In the genomic region with DNA sequence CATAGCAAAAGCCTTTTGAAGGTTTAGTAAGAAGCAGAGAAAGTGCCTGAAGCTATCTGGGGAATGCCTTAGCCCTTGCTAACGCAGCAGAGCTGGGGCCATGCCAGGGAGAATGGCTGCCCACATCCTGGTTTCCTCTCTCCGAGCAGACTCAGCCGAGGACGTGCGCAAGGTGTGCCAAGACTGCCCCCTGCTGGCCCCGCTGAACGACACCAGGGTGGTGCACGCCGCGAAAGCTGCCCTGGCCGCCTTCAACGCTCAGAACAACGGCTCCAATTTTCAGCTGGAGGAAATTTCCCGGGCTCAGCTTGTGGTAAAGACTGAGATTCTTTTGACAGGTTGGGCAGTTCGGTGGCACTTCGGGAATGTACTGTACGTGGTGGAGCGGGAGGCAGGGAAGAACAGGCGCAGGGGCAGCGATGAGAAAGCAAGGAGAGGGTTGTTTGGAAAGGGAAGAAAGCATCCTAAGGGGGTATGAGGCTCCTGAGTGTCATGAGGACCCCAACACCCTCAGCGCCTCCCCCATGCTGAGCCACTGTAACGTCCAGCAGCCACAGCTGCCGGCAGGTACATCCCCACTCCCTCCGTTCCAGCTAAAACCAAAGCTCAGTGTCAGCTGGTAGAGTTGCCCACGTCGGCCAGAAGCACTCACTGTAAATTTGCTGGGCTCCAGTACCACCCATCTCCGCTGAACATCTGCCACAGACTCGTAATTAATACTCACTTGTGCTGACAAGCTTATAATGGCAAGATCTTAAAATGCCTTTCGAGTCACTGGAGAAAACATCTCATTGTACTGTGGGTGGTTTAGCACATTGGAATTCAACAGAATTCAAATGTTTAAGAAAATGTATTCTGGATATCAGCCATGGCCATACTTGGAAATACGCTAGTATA, we compare ENCODE assay signal across 1 cellular context.
TF ChIP-seq lines count a peak whose summit lies in the region.

No MANE protein-coding gene starts in this region.

TF ChIP-seq in A549, 52 proteins besides CTCF, POLR2A, EP300 and RAD21 (continued from another document):
- peak; percentile 37 for TF ChIP-seq MAFK (IDR thresholded peaks at IDR 0.05; ENCODE audit: partially characterized antibody)
- TF ChIP-seq, protein P1, sequence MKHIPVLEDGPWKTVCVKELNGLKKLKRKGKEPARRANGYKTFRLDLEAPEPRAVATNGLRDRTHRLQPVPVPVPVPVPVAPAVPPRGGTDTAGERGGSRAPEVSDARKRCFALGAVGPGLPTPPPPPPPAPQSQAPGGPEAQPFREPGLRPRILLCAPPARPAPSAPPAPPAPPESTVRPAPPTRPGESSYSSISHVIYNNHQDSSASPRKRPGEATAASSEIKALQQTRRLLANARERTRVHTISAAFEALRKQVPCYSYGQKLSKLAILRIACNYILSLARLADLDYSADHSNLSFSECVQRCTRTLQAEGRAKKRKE (CRISPR knock-in tag; IDR thresholded peaks at IDR 0.05; ENCODE audit: low read depth) = no peak
- TF ChIP-seq CBX2 (IDR thresholded peaks at IDR 0.05; ENCODE audit: borderline replicate concordance, low read depth) = no peak
- no peak for TF ChIP-seq TP53 (CRISPR knock-in tag; IDR thresholded peaks at IDR 0.05)
- no peak for TF ChIP-seq SREBF2 (IDR thresholded peaks at IDR 0.05)
- TF ChIP-seq KDM5A (IDR thresholded peaks at IDR 0.05) = no peak
